ENCODE assay signal across 12 cellular contexts in genomic region chr18:3211236-3211992, GRCh38. TPM values are rescaled to one million over a fixed set of nuclear protein-coding genes. Genes with fewer than 3 reads are reported as not detected.
DNase-seq lines count a peak whose midpoint lies in the region; ATAC-seq and TF ChIP-seq lines count a peak whose summit lies in the region.
"Had no signal": no experiment of that assay in that cellular context is flagged by ENCODE, and none has a peak within 500 bp of the region (broad histone marks: within the 10 kb centered on the region; RNA-seq: fewer than 3 reads in every experiment).

No MANE protein-coding gene starts in this region.

- H3K4me1 ChIP-seq in OCI-LY7 (ENCODE audit: insufficient read depth, low read length, poor library complexity, severe bottlenecking) = peaks cover 12% of the 10 kb centered on the region
- H3K4me1 ChIP-seq in gastroesophageal sphincter = peaks cover 3 to 52% (median 10%) of the 10 kb centered on the region in 3 donors

- POLR2A ChIA-PET in OCI-LY7 (lab: Charles Lee) = interaction anchor here (0.6 to 1.0 kb wide), 3 partner anchors 18 to 63 kb away, joined by 4 to 5 read pairs (median 4); no protein-coding TSS in a partner anchor

- H3K4me1 Mint-ChIP-seq in nephron progenitor cell = peaks cover 21% of the 10 kb centered on the region

- in situ Hi-C loops in Caki2 (cut with HindIII; ENCODE audit: low pct_unique_long_range_greater_than_20kb, low sequenced_read_pairs) = no loop called here

- H3K4me3 Mint-ChIP-seq in nephron progenitor cell = no peak overlapping the region
- H3K4me3 Mint-ChIP-seq: activated T-helper 1 cell treated with anti-CD3 and anti-CD28 coated beads, Interleukin-12 subunit alpha, Interleukin-12 subunit beta, Interleukin-2, Interleukin-4 antibody, amounts not matched to agents 30 ng/mL and 10 ng/mL and 1 ng/mL, durations not matched to agents 14 hours and 24 hours and 36 hours; immature natural killer cell had no signal

- H3K4me2 ChIP-seq in OCI-LY7 (ENCODE audit: low read length) = no peak overlapping the region
- H3K4me2 ChIP-seq: KMS-11 had no signal

- CTCF ChIA-PET in OCI-LY7 (lab: Charles Lee; ENCODE audit: unreplicated experiment) = no interaction called here

- TF ChIP-seq POLR2A in gastroesophageal sphincter (IDR thresholded peaks at IDR 0.05) = no peak

- TF ChIP-seq CTCF in OCI-LY7 (conservative IDR thresholded peaks at IDR 0.05; ENCODE audit: low read length) (no peak), gastroesophageal sphincter (IDR thresholded peaks at IDR 0.05) (no peak), nephron progenitor cell (IDR thresholded peaks at IDR 0.05) (no peak)

- BruUV-seq in OCI-LY7 (replicated peaks; lab: Mats Ljungman, UMichigan) = no TSS peak

- no peaks in the 10 kb centered on the region for H3K27me3 ChIP-seq in gastroesophageal sphincter

- H3K9me3 ChIP-seq in OCI-LY7 (ENCODE audit: low read length) (no peaks in the 10 kb centered on the region), gastroesophageal sphincter (no peaks in the 10 kb centered on the region)

- intact Hi-C loops in OCI-LY7 (cut with micrococcal nuclease; ENCODE audit: unreplicated experiment) = no loop called here

- peaks cover 8% of the 10 kb centered on the region for H3K9me3 Mint-ChIP-seq in nephron progenitor cell
- H3K9me3 Mint-ChIP-seq: activated T-helper 1 cell treated with anti-CD3 and anti-CD28 coated beads, Interleukin-12 subunit alpha, Interleukin-12 subunit beta, Interleukin-2, Interleukin-4 antibody, amounts not matched to agents 30 ng/mL and 10 ng/mL and 1 ng/mL, durations not matched to agents 14 hours and 24 hours and 36 hours; immature natural killer cell had no signal

- H3K4me3 ChIP-seq in OCI-LY7 (ENCODE audit: low read depth, low read length, poor library complexity, severe bottlenecking) (no peak overlapping the region), gastroesophageal sphincter (no peak overlapping the region)

- no peaks in the 10 kb centered on the region for H3K9me2 ChIP-seq in OCI-LY7 (ENCODE audit: insufficient read depth, low read length)

- no peak for TF ChIP-seq EP300 in gastroesophageal sphincter (IDR thresholded peaks at IDR 0.05)

- peak; percentile 42 for ATAC-seq in gastroesophageal sphincter

- H3K36me3 Mint-ChIP-seq in nephron progenitor cell (ENCODE audit: low read depth) = no peaks in the 10 kb centered on the region

- no peaks in the 10 kb centered on the region for H3K79me2 ChIP-seq in OCI-LY7 (ENCODE audit: insufficient read depth, low read depth, low read length)

- H4K20me1 ChIP-seq in OCI-LY7 (ENCODE audit: insufficient read depth, low read length) = no peaks in the 10 kb centered on the region

- H3K27ac Mint-ChIP-seq in nephron progenitor cell = peak overlapping the region; percentile 90
- H3K27ac Mint-ChIP-seq: activated T-helper 1 cell treated with anti-CD3 and anti-CD28 coated beads, Interleukin-12 subunit alpha, Interleukin-12 subunit beta, Interleukin-2, Interleukin-4 antibody, amounts not matched to agents 30 ng/mL and 10 ng/mL and 1 ng/mL, durations not matched to agents 14 hours and 24 hours and 36 hours had no signal

- H3K36me3 ChIP-seq in OCI-LY7 (ENCODE audit: insufficient read depth, low read length) (no peaks in the 10 kb centered on the region), gastroesophageal sphincter (peaks cover 0 to 14% of the 10 kb centered on the region in 2 donors)

- 0 out of 2 replicates have a peak overlapping the region, but pooled peaks have one; percentile 10 for H2AFZ ChIP-seq in OCI-LY7 (ENCODE audit: low read length)

- H3K27ac ChIP-seq in OCI-LY7 (ENCODE audit: low read depth, low read length, poor library complexity, severe bottlenecking) (no peak overlapping the region), gastroesophageal sphincter (peak overlapping the region; percentile 19 to 70 (median 28))
- H3K27ac ChIP-seq: KMS-11 had no signal

- peaks cover 3% of the 10 kb centered on the region for H3K27me3 Mint-ChIP-seq in nephron progenitor cell (ENCODE audit: low read depth, poor library complexity)

- 18 to 36% methylated on average over 4 to 5 of the region's 5 CpGs for WGBS in gastroesophageal sphincter (ENCODE audit: low coverage in 1 of 2), 2 donors

- DNase-seq in Caki2 (ENCODE audit: low read depth) (peak; percentile 10), OCI-LY7 (ENCODE audit: low spot score) (no peak), nephron progenitor cell (no peak), GOT3 (lab: John Stamatoyannopoulos, UW) (no peak), MV-4-11 (lab: John Stamatoyannopoulos, UW) (no peak)
- no peak for DNase-seq in activated CD8-positive, alpha-beta memory T cell treated with anti-CD3 and anti-CD28 coated beads, Interleukin-2, amount 50 U/mL, for 48 hours
- no peak for DNase-seq in stimulated activated CD4-positive, alpha-beta T cell treated with anti-CD3 and anti-CD28 coated beads, Interleukin-2, amount 100 ng/mL, for 48 hours
- DNase-seq: immature natural killer cell, substantia nigra had no signal

RNA-seq across cellular contexts. Expression of gene MYOM1, which starts 8.4 kb away (rescaled TPM):
- total RNA-seq in Caki2 (2014; rRNA removed; shearing (Covaris generic); ENCODE audit: low replicate concordance) = 0.17 and 0.20 TPM in 2 replicates
- total RNA-seq in OCI-LY7 (2014; rRNA removed; shearing (Covaris generic)) = 3.8 and 5.7 TPM in 2 replicates
- total RNA-seq in OCI-LY7 (2022) (2.3 and 2.4 TPM in 2 replicates), gastroesophageal sphincter (10 to 100 TPM; 14.8 to 37.6 (median 24.6) TPM)

RNA-seq across cellular contexts. Expression of gene MYL12A, which starts 36.2 kb away (rescaled TPM):
- 924 and 1,157 TPM in 2 replicates for total RNA-seq in Caki2 (2014; rRNA removed; shearing (Covaris generic); ENCODE audit: low replicate concordance)
- total RNA-seq in OCI-LY7 (2014; rRNA removed; shearing (Covaris generic)) = 377 and 423 TPM in 2 replicates
- total RNA-seq in OCI-LY7 (2022) = 301 TPM in 2 replicates
- total RNA-seq in gastroesophageal sphincter = 100 to 1,000 TPM; 193 to 582 (median 307) TPM

RNA-seq across cellular contexts. Expression of gene MYL12B, which starts 50.5 kb away (rescaled TPM):
- 492 and 553 TPM in 2 replicates for total RNA-seq in Caki2 (2014; rRNA removed; shearing (Covaris generic); ENCODE audit: low replicate concordance)
- total RNA-seq in OCI-LY7 (2014; rRNA removed; shearing (Covaris generic)) = 240 and 260 TPM in 2 replicates
- total RNA-seq in OCI-LY7 (2022) (222 and 230 TPM in 2 replicates), gastroesophageal sphincter (100 to 1,000 TPM; 148 to 354 (median 233) TPM)
